ENCODE assay signal across 24 cellular contexts in genomic region chr1:213570487-213570886, GRCh38.
DNase-seq lines count a peak whose midpoint lies in the region; ATAC-seq, FAIRE-seq and TF ChIP-seq lines count a peak whose summit lies in the region.
"Had no signal": no experiment of that assay in that cellular context is flagged by ENCODE, and none has a peak within 500 bp of the region (broad histone marks: within the 10 kb centered on the region; RNA-seq: fewer than 3 reads in every experiment).

No MANE protein-coding gene starts in this region.

- no peaks in the 10 kb centered on the region for H3K36me3 ChIP-seq in HepG2 (replicated peaks in 1 of 2; ENCODE audit: control insufficient read depth in 1 of 2, insufficient read depth in 2 of 2, low read length in 2 of 2)
- H3K36me3 ChIP-seq in small intestine (ENCODE audit: control insufficient read depth in 2 of 2, insufficient read depth in 2 of 2, low read length in 2 of 2) = no peaks in the 10 kb centered on the region
- no peaks in the 10 kb centered on the region for H3K36me3 ChIP-seq in gastrocnemius medialis
- H3K36me3 ChIP-seq: HAP-1, Peyer's patch had no signal

- TF ChIP-seq CTCF in HepG2 (CRISPR knock-in tag; IDR thresholded peaks at IDR 0.05) = no peak
- no peak for TF ChIP-seq CTCF in gastrocnemius medialis (IDR thresholded peaks at IDR 0.05 in 4 of 5, conservative IDR thresholded peaks at IDR 0.05 in 1 of 5)

- peak overlapping the region; percentile 90 for H3K27ac ChIP-seq in HepG2 (ENCODE audit: extremely low read length, insufficient read depth, low read length)
- peak overlapping the region in 1 of 2 donors; percentile 41 for H3K27ac ChIP-seq in small intestine (ENCODE audit: low read depth in 1 of 2, low read length in 1 of 2)
- no peak overlapping the region for H3K27ac ChIP-seq in gastrocnemius medialis
- H3K27ac ChIP-seq: 22Rv1, C4-2B, HL-60, Peyer's patch had no signal

- H3K9me3 ChIP-seq in HepG2 (ENCODE audit: low read length) (peaks cover 12% of the 10 kb centered on the region; the same call in 1 of the 2 replicates), small intestine (ENCODE audit: control insufficient read depth, low read depth) (no peaks in the 10 kb centered on the region), gastrocnemius medialis (no peaks in the 10 kb centered on the region)
- H3K9me3 ChIP-seq: HAP-1, Peyer's patch, SK-N-SH had no signal

- no peak for TF ChIP-seq RAD21 in HepG2 (CRISPR knock-in tag; IDR thresholded peaks at IDR 0.05)

- H3K79me2 ChIP-seq in HepG2 (ENCODE audit: insufficient read depth, low read length) = no peaks in the 10 kb centered on the region

- peak overlapping the region; percentile 69; the same call in 1 of the 2 replicates for H3K4me2 ChIP-seq in HepG2 (ENCODE audit: low read depth, low read length)
- H3K4me2 ChIP-seq: SK-N-SH had no signal

- H3K4me3 ChIP-seq in HepG2 (replicated peaks in 1 of 3; ENCODE audit: insufficient read depth in 1 of 3, low read depth in 2 of 3, low read length in 3 of 3) (no peak overlapping the region), small intestine (ENCODE audit: low read depth in 1 of 2, low read length in 2 of 2) (no peak overlapping the region), gastrocnemius medialis (no peak overlapping the region)
- H3K4me3 ChIP-seq: HAP-1, Peyer's patch had no signal

- BruUV-seq in HepG2 (replicated peaks; lab: Mats Ljungman, UMichigan) = no TSS peak

- CTCF ChIA-PET in HepG2 (lab: Yijun Ruan, JAX; ENCODE audit: low intra/inter-chr PET ratio, low total read pairs) = no interaction called here

- ATAC-seq in HepG2 = no peak
- no peak for ATAC-seq in gastrocnemius medialis
- ATAC-seq: CD8-positive, alpha-beta T cell had no signal

- TF ChIP-seq POLR2A in HepG2 (IDR thresholded peaks at IDR 0.05; ENCODE audit: insufficient read depth in 1 of 2, low read depth in 2 of 2, low read length in 2 of 2) = no peak
- TF ChIP-seq POLR2A in gastrocnemius medialis (IDR thresholded peaks at IDR 0.05) = no peak

- H2AFZ ChIP-seq in HepG2 (ENCODE audit: low read length) = no peak overlapping the region

- DNase-seq in DMS53 (lab: John Stamatoyannopoulos, UW) = peak; percentile 45
- DNase-seq in DMS53 treated with DMSO at 0.1 percent for 48 hours (lab: John Stamatoyannopoulos, UW; ENCODE audit: unreplicated experiment) = no peak
- DNase-seq in RPMI7951 (ENCODE audit: low read depth) = peak; percentile 3
- DNase-seq in HepG2 (ENCODE audit: low spot score) = peak; percentile 64
- DNase-seq in small intestine = peak; percentile 70
- DNase-seq in gastrocnemius medialis = no peak
- no peak for DNase-seq in activated CD4-positive, alpha-beta T cell treated with anti-CD3 and anti-CD28 coated beads for 48 hours
- DNase-seq in NCI-H82 treated with DMSO at 0.1 percent for 48 hours (lab: John Stamatoyannopoulos, UW; ENCODE audit: unreplicated experiment) = no peak
- DNase-seq: CD8-positive, alpha-beta T cell; DMS 273 treated with DMSO at 0.1 percent for 48 hours; DND-41; GOT3; NCI-H1105 treated with DMSO at 0.1 percent for 48 hours; NCI-H2029; NCI-H446 treated with DMSO at 0.1 percent for 48 hours; NCI-H526; NCI-H82; Peyer's patch; SK-N-SH had no signal

- peaks cover 78% of the 10 kb centered on the region for H3K4me1 ChIP-seq in HepG2 (ENCODE audit: insufficient read depth, low read length)
- peaks cover 2 to 12% of the 10 kb centered on the region in 2 donors for H3K4me1 ChIP-seq in small intestine (ENCODE audit: control insufficient read depth in 2 of 2, insufficient read depth in 1 of 2, low read depth in 1 of 2, low read length in 1 of 2)
- no peaks in the 10 kb centered on the region for H3K4me1 ChIP-seq in gastrocnemius medialis
- H3K4me1 ChIP-seq: HAP-1, Peyer's patch had no signal

- TF ChIP-seq EP300 in HepG2 (IDR thresholded peaks at IDR 0.05; ENCODE audit: low read depth in 2 of 2, low read length in 2 of 2) = peak in 1 of 2 experiments; percentile 54; a peak in 2 of 4 replicates
- TF ChIP-seq EP300 in HepG2 (CRISPR knock-in tag; IDR thresholded peaks at IDR 0.05; ENCODE audit: borderline replicate concordance) = no peak

- 78% methylated on average over 2 of the region's 2 CpGs for WGBS in HepG2 (ENCODE audit: low lambda C conversion rate)
- 18 to 55% (median 39%) methylated on average over 2 of the region's 2 CpGs for WGBS in small intestine, 3 donors

- intact Hi-C loops in HepG2 (cut with micrococcal nuclease; ENCODE audit: unreplicated experiment) = no loop called here
- intact Hi-C loops in gastrocnemius medialis (cut with DNase I; ENCODE audit: low total_unique reads) = no loop called here

- peak overlapping the region; percentile 49 for H3K9ac ChIP-seq in HepG2 (ENCODE audit: insufficient read depth, low read depth, low read length)
- H3K9ac ChIP-seq: SK-N-SH had no signal

- in situ Hi-C loops in HepG2 (cut with HindIII; ENCODE audit: extremely low pct_ligation_motif_present, low pct_unique_long_range_greater_than_20kb) = no loop called here
- in situ Hi-C loops in gastrocnemius medialis (cut with MboI; ENCODE audit: low sequenced_read_pairs in 4 of 4) = no loop called here

- no peaks in the 10 kb centered on the region for H3K27me3 ChIP-seq in HepG2 (ENCODE audit: control insufficient read depth in 1 of 2, insufficient read depth in 2 of 2, low read length in 2 of 2)
- no peaks in the 10 kb centered on the region for H3K27me3 ChIP-seq in small intestine (ENCODE audit: control insufficient read depth in 2 of 2, insufficient read depth in 2 of 2, low read length in 2 of 2)
- H3K27me3 ChIP-seq in gastrocnemius medialis = no peaks in the 10 kb centered on the region
- H3K27me3 ChIP-seq: Peyer's patch had no signal

- POLR2A ChIA-PET in HepG2 (lab: Yijun Ruan, JAX) = interaction anchor here (1.4 to 2.8 kb wide), 9 partner anchors 199 to 712 kb away, joined by 3 to 15 read pairs (median 8); partner anchors contain the start of gene PROX1

- no peaks in the 10 kb centered on the region for H4K20me1 ChIP-seq in HepG2 (ENCODE audit: insufficient read depth, low read length)

- FAIRE-seq in HepG2 (lab: Jason Lieb, UNC) (no peak), small intestine (lab: Jason Lieb, UNC) (no peak)
- FAIRE-seq: GM18507 had no signal

TF ChIP-seq in HepG2, 621 proteins besides CTCF, POLR2A, EP300 and RAD21 (continues in another document):
- TF ChIP-seq NFKBIZ (CRISPR knock-in tag; IDR thresholded peaks at IDR 0.05) = no peak
- TF ChIP-seq SIX4 (CRISPR knock-in tag; IDR thresholded peaks at IDR 0.05) = 0 out of 2 replicates have a peak, but pooled peaks have one; percentile 11
- no peak for TF ChIP-seq MIER2 (CRISPR knock-in tag; IDR thresholded peaks at IDR 0.05)
- no peak for TF ChIP-seq KMT2A (CRISPR knock-in tag; IDR thresholded peaks at IDR 0.05)
- TF ChIP-seq TCF7 (IDR thresholded peaks at IDR 0.05; ENCODE audit: low read depth) = 0 out of 2 replicates have a peak, but pooled peaks have one; percentile 33
- no peak for TF ChIP-seq SP1 (IDR thresholded peaks at IDR 0.05)
- TF ChIP-seq SP1 (CRISPR knock-in tag; IDR thresholded peaks at IDR 0.05) = no peak
- peak; percentile 49; the same call in 1 of the 2 replicates for TF ChIP-seq TBX2 (CRISPR knock-in tag; IDR thresholded peaks at IDR 0.05; ENCODE audit: borderline replicate concordance)
- TF ChIP-seq ARID3A (IDR thresholded peaks at IDR 0.05; ENCODE audit: low read depth, low read length) = peak; percentile 72; the same call in 1 of the 2 replicates
- TF ChIP-seq SOX5 (CRISPR knock-in tag; IDR thresholded peaks at IDR 0.05; ENCODE audit: borderline replicate concordance) = peak; percentile 30; the same call in 1 of the 2 replicates
- TF ChIP-seq ZNF740 (CRISPR knock-in tag; IDR thresholded peaks at IDR 0.05) = no peak
- TF ChIP-seq ARID5B (CRISPR knock-in tag; IDR thresholded peaks at IDR 0.05) = peak; percentile 52; the same call in 1 of the 2 replicates

Comparison
In these comparisons a context has a peak if more than half of its experiments do, and no peak if none do; other contexts are left out.
1. DNase-seq: peak in DMS53 (single experiment), RPMI7951 (single experiment), HepG2 (single experiment) and small intestine (single experiment); none in DMS53 treated with DMSO at 0.1 percent for 48 hours (single experiment), gastrocnemius medialis (0 of 2), activated CD4-positive, alpha-beta T cell treated with anti-CD3 and anti-CD28 coated beads for 48 hours (single experiment) and NCI-H82 treated with DMSO at 0.1 percent for 48 hours (single experiment).